ENCODE assay signal across 9 cellular contexts in genomic region chr5:39005566-39006232, GRCh38.
DNase-seq lines count a peak whose midpoint lies in the region; ATAC-seq, FAIRE-seq and TF ChIP-seq lines count a peak whose summit lies in the region.
"Had no signal": no experiment of that assay in that cellular context is flagged by ENCODE, and none has a peak within 500 bp of the region (broad histone marks: within the 10 kb centered on the region; RNA-seq: fewer than 3 reads in every experiment).

No MANE protein-coding gene starts in this region.

- H3K9ac ChIP-seq in PC-3 (ENCODE audit: low read length): no peak overlapping the region

- no peak overlapping the region for H3K4me2 ChIP-seq in PC-3 (ENCODE audit: low read length)

- H3K27ac Mint-ChIP-seq in activated CD8-positive, alpha-beta T cell treated with anti-CD3 and anti-CD28 coated beads for 36 hours: peak overlapping the region; percentile 28
- H3K27ac Mint-ChIP-seq in activated CD8-positive, alpha-beta T cell treated with anti-CD3 and anti-CD28 coated beads, Interleukin-2, amount 10 ng/mL, durations not matched to agents 7 days and 5 days: no peak overlapping the region
- peak overlapping the region; percentile 59 for H3K27ac Mint-ChIP-seq in endothelial cell (ENCODE audit: unreplicated experiment)

- no peaks in the 10 kb centered on the region for H4K20me1 ChIP-seq in PC-3 (ENCODE audit: low read length)

- no peaks in the 10 kb centered on the region for H3F3A ChIP-seq in PC-3 (ENCODE audit: low read length, unreplicated experiment)

- H3K4me3 Mint-ChIP-seq in activated CD8-positive, alpha-beta T cell treated with anti-CD3 and anti-CD28 coated beads for 36 hours: no peak overlapping the region
- H3K4me3 Mint-ChIP-seq in activated CD8-positive, alpha-beta T cell treated with anti-CD3 and anti-CD28 coated beads, Interleukin-2, amount 10 ng/mL, durations not matched to agents 7 days and 5 days: no peak overlapping the region
- no peak overlapping the region for H3K4me3 Mint-ChIP-seq in endothelial cell (ENCODE audit: unreplicated experiment)

- no peaks in the 10 kb centered on the region for H3K4me1 ChIP-seq in PC-3 (ENCODE audit: insufficient read depth, low read length)
- no peaks in the 10 kb centered on the region for H3K4me1 ChIP-seq in pancreas

- H3K27ac ChIP-seq in PC-3 (ENCODE audit: low read length) (no peak overlapping the region), pancreas (no peak overlapping the region)

- FAIRE-seq in pancreas (lab: Jason Lieb, UNC): no peak

- H3K9me3 ChIP-seq in PC-3 (ENCODE audit: low read length) (no peaks in the 10 kb centered on the region), pancreas (no peaks in the 10 kb centered on the region)

- no peaks in the 10 kb centered on the region for H3K27me3 Mint-ChIP-seq in activated CD8-positive, alpha-beta T cell treated with anti-CD3 and anti-CD28 coated beads for 36 hours
- no peaks in the 10 kb centered on the region for H3K27me3 Mint-ChIP-seq in activated CD8-positive, alpha-beta T cell treated with anti-CD3 and anti-CD28 coated beads, Interleukin-2, amount 10 ng/mL, durations not matched to agents 7 days and 5 days (ENCODE audit: low read depth)
- no peaks in the 10 kb centered on the region for H3K27me3 Mint-ChIP-seq in endothelial cell (ENCODE audit: unreplicated experiment)

- CTCF ChIA-PET in activated CD8-positive, alpha-beta T cell treated with anti-CD3 and anti-CD28 coated beads for 36 hours (lab: Charles Lee): interaction anchor here (0.6 to 1.9 kb wide), 12 partner anchors 9 to 370 kb away, joined by 3 to 20 read pairs (median 3); no protein-coding TSS in a partner anchor
- CTCF ChIA-PET in activated CD8-positive, alpha-beta T cell treated with anti-CD3 and anti-CD28 coated beads, Interleukin-2, amount 10 ng/mL, durations not matched to agents 7 days and 5 days (lab: Charles Lee): interaction anchor here (0.6 to 1.9 kb wide), 7 partner anchors 9 to 141 kb away, joined by 3 to 21 read pairs (median 3); no protein-coding TSS in a partner anchor
- CTCF ChIA-PET in PC-3 (lab: Charles Lee): interaction anchor here (0.6 to 1.2 kb wide), 5 partner anchors 67 to 309 kb away, joined by 3 read pairs; no protein-coding TSS in a partner anchor

- no TSS peak for BruUV-seq in PC-3 (replicated peaks; lab: Mats Ljungman, UMichigan)

- TF ChIP-seq CTCF in activated CD8-positive, alpha-beta T cell treated with anti-CD3 and anti-CD28 coated beads for 36 hours (IDR thresholded peaks at IDR 0.05): no peak
- TF ChIP-seq CTCF in PC-3 (conservative IDR thresholded peaks at IDR 0.05; ENCODE audit: low read depth, low read length) (peak; percentile 80), endothelial cell (IDR thresholded peaks at IDR 0.05; ENCODE audit: unreplicated experiment) (no peak), pancreas (IDR thresholded peaks at IDR 0.05) (peak in 1 of 4 donors; percentile 21)

- H2AFZ ChIP-seq in PC-3 (ENCODE audit: low read length): no peak overlapping the region

- 64 to 73% methylated on average over 3 of the region's 3 CpGs for WGBS in pancreas, 2 donors

- peaks cover 21% of the 10 kb centered on the region for H3K36me3 Mint-ChIP-seq in activated CD8-positive, alpha-beta T cell treated with anti-CD3 and anti-CD28 coated beads for 36 hours (ENCODE audit: low read depth)
- H3K36me3 Mint-ChIP-seq in activated CD8-positive, alpha-beta T cell treated with anti-CD3 and anti-CD28 coated beads, Interleukin-2, amount 10 ng/mL, durations not matched to agents 7 days and 5 days (ENCODE audit: low read depth): peaks cover 40% of the 10 kb centered on the region
- peaks cover 9% of the 10 kb centered on the region for H3K36me3 Mint-ChIP-seq in endothelial cell (ENCODE audit: low read depth, unreplicated experiment)

- no peaks in the 10 kb centered on the region for H3K9me2 ChIP-seq in PC-3 (replicated peaks; ENCODE audit: low read length)

- H3K27me3 ChIP-seq in PC-3 (ENCODE audit: low read length) (no peaks in the 10 kb centered on the region), pancreas (no peaks in the 10 kb centered on the region)

- intact Hi-C loops in activated CD8-positive, alpha-beta T cell treated with anti-CD3 and anti-CD28 coated beads for 36 hours (cut with micrococcal nuclease): no loop called here
- intact Hi-C loops in PC-3 (cut with micrococcal nuclease): loop anchor here (2.0 to 10.0 kb wide), 5 partner anchors 37 to 277 kb away; partner anchors contain the start of gene RICTOR
- intact Hi-C loops in pancreas (cut with DNase I): loop anchor here in 1 of 3 donors (10.0 kb wide), 1 partner anchor 59 kb away; no protein-coding TSS in a partner anchor

- peak; percentile 71 for ATAC-seq in activated CD8-positive, alpha-beta T cell treated with anti-CD3 and anti-CD28 coated beads for 36 hours
- no peak for ATAC-seq in activated CD8-positive, alpha-beta T cell treated with anti-CD3 and anti-CD28 coated beads, Interleukin-2, amount 10 ng/mL, durations not matched to agents 7 days and 5 days
- ATAC-seq in PC-3 (peak; percentile 79), pancreas (peak in 3 of 4 donors; percentile 71 to 80 (median 73)), HG03175 (IDR thresholded peaks at IDR 0.05; ENCODE audit: unreplicated experiment) (no peak)

- peaks cover 6% of the 10 kb centered on the region for H3K9me3 Mint-ChIP-seq in activated CD8-positive, alpha-beta T cell treated with anti-CD3 and anti-CD28 coated beads for 36 hours
- peaks cover 8% of the 10 kb centered on the region for H3K9me3 Mint-ChIP-seq in activated CD8-positive, alpha-beta T cell treated with anti-CD3 and anti-CD28 coated beads, Interleukin-2, amount 10 ng/mL, durations not matched to agents 7 days and 5 days (ENCODE audit: insufficient read depth)
- peaks cover 7% of the 10 kb centered on the region for H3K9me3 Mint-ChIP-seq in endothelial cell (ENCODE audit: unreplicated experiment)

- DNase-seq in activated CD8-positive, alpha-beta T cell treated with anti-CD3 and anti-CD28 coated beads for 36 hours: no peak
- DNase-seq in activated CD8-positive, alpha-beta T cell treated with anti-CD3 and anti-CD28 coated beads, Interleukin-2, amount 10 ng/mL, durations not matched to agents 7 days and 5 days: no peak
- peak; percentile 55 for DNase-seq in PC-3
- no peak for DNase-seq in endothelial cell (ENCODE audit: low spot score)
- DNase-seq in pancreas: no peak
- DNase-seq in stimulated activated CD4-positive, alpha-beta T cell treated with anti-CD3 and anti-CD28 coated beads, Interleukin-12 subunit alpha, Interleukin-12 subunit beta, amount 100 ng/mL, for 4 hours: no peak
- no peak for DNase-seq in NCI-H774 (lab: John Stamatoyannopoulos, UW)
- DNase-seq: NCI-H1436 treated with DMSO at 0.1 percent for 48 hours had no signal

- H3K4me1 Mint-ChIP-seq in activated CD8-positive, alpha-beta T cell treated with anti-CD3 and anti-CD28 coated beads for 36 hours (ENCODE audit: low read depth): peaks cover 44% of the 10 kb centered on the region
- H3K4me1 Mint-ChIP-seq in activated CD8-positive, alpha-beta T cell treated with anti-CD3 and anti-CD28 coated beads, Interleukin-2, amount 10 ng/mL, durations not matched to agents 7 days and 5 days (ENCODE audit: low read depth): peaks cover 23% of the 10 kb centered on the region
- peaks cover 15% of the 10 kb centered on the region for H3K4me1 Mint-ChIP-seq in endothelial cell (ENCODE audit: unreplicated experiment)

- peaks cover 2% of the 10 kb centered on the region; the same call in 1 of the 2 replicates for H3K36me3 ChIP-seq in PC-3 (ENCODE audit: low read depth, low read length)
- H3K36me3 ChIP-seq in pancreas: peaks cover 0 to under 1% (median 0%) of the 10 kb centered on the region in 3 donors

- no peak overlapping the region for H3K4me3 ChIP-seq in PC-3 (ENCODE audit: low read length)
- no peak overlapping the region for H3K4me3 ChIP-seq in pancreas

- H3K79me2 ChIP-seq in PC-3 (ENCODE audit: low read length): no peaks in the 10 kb centered on the region

- POLR2A ChIA-PET in activated CD8-positive, alpha-beta T cell treated with anti-CD3 and anti-CD28 coated beads for 36 hours (lab: Charles Lee): no interaction called here
- POLR2A ChIA-PET in activated CD8-positive, alpha-beta T cell treated with anti-CD3 and anti-CD28 coated beads, Interleukin-2, amount 10 ng/mL, durations not matched to agents 7 days and 5 days (lab: Charles Lee): interaction anchor here (1.0 kb wide), 1 partner anchor 69 kb away, joined by 3 read pairs; no protein-coding TSS in a partner anchor
- POLR2A ChIA-PET in PC-3 (lab: Charles Lee; ENCODE audit: unreplicated experiment): no interaction called here

Comparison
In these comparisons a context has a peak if more than half of its experiments do, and no peak if none do; other contexts are left out.
1. ATAC-seq: peak in activated CD8-positive, alpha-beta T cell treated with anti-CD3 and anti-CD28 coated beads for 36 hours (single experiment), PC-3 (single experiment) and pancreas (3 of 4); none in activated CD8-positive, alpha-beta T cell treated with anti-CD3 and anti-CD28 coated beads, Interleukin-2, amount 10 ng/mL, durations not matched to agents 7 days and 5 days (single experiment) and HG03175 (single experiment).